In genomic region chr9:127562271-127562780, GRCh38 we compare ENCODE assay signal across 10 cellular contexts. TPM values are rescaled to one million over a fixed set of nuclear protein-coding genes. Genes with fewer than 3 reads are reported as not detected.
DNase-seq lines count a peak whose midpoint lies in the region; ATAC-seq and TF ChIP-seq lines count a peak whose summit lies in the region.
"Had no signal": no experiment of that assay in that cellular context is flagged by ENCODE, and none has a peak within 500 bp of the region (broad histone marks: within the 10 kb centered on the region; RNA-seq: fewer than 3 reads in every experiment).

No MANE protein-coding gene starts in this region.

- no peak for ATAC-seq in foreskin keratinocyte

- H3K4me1 ChIP-seq in foreskin keratinocyte, result peaks cover 50% of the 10 kb centered on the region

- no peak for TF ChIP-seq CTCF in VCaP (conservative IDR thresholded peaks at IDR 0.05)
- TF ChIP-seq CTCF in foreskin keratinocyte (conservative IDR thresholded peaks at IDR 0.05), result no peak

- peak; percentile 41 for DNase-seq in Daoy (ENCODE audit: low read depth)
- DNase-seq in foreskin keratinocyte, result no peak
- no peak for DNase-seq in activated effector memory CD4-positive, alpha-beta T cell treated with anti-CD3 and anti-CD28 coated beads, Interleukin-2, amount 50 U/mL, for 16 hours
- DNase-seq in D341Med (ENCODE audit: low spot score), result no peak
- DNase-seq in G401 (ENCODE audit: low spot score), result no peak
- DNase-seq in hepatic stellate cell (ENCODE audit: low spot score), result no peak
- DNase-seq: activated naive CD8-positive, alpha-beta T cell treated with anti-CD3 and anti-CD28 coated beads, Interleukin-2, amount 10 ng/mL, durations not matched to agents 7 days and 5 days; DND-41 had no signal

- H3K4me3 ChIP-seq in skin epidermis, result no peak overlapping the region

- in situ Hi-C loops in G401 (cut with HindIII; ENCODE audit: low sequenced_read_pairs), result no loop called here

- H3K27ac ChIP-seq in VCaP (peak overlapping the region; percentile 36; the same call in 1 of the 2 replicates), foreskin keratinocyte (peak overlapping the region; percentile 75), skin epidermis (peak overlapping the region; percentile 43 to 95 (median 81))

- H3K27me3 ChIP-seq in foreskin keratinocyte, result no peaks in the 10 kb centered on the region

RNA-seq across cellular contexts. Expression of gene STXBP1, which starts 49.8 kb away (rescaled TPM):
- total RNA-seq in Daoy (2014; rRNA removed; shearing (Covaris generic)), result 26.3 and 41.9 TPM in 2 replicates
- 20.2 and 20.6 TPM in 2 replicates for total RNA-seq in foreskin keratinocyte
- polyA plus RNA-seq in foreskin keratinocyte, result 15.5 and 18.7 TPM in 2 replicates
- 2.8 and 11.2 TPM in 2 replicates for total RNA-seq in G401 (2014; rRNA removed; shearing (Covaris generic))
